In the genomic region with DNA sequence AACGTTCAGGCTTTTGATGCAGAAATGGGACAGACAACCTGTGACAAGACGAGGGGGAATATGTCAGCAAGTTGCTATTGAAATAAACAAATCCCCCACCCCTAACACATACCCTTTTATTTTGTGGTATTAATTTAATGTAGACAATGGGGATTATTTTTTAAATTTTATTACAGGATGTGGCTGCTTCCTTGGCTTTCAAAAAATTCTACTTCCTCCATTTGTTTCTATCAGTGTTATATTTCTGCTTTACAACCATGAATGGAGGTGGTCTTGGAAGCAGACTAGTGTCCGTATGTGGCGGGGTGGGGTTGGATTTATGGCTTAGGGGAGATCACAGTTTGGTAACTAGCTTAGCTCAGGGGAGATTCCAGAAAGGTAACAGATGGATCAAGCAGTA, we compare ENCODE assay signal across 23 cellular contexts.
"Had no signal": no experiment of that assay in that cellular context is flagged by ENCODE, and none has a peak within 500 bp of the region (broad histone marks: within the 10 kb centered on the region; RNA-seq: fewer than 3 reads in every experiment).

No MANE protein-coding gene starts in this region.

- H3K27ac Mint-ChIP-seq: activated CD8-positive, alpha-beta T cell treated with anti-CD3 and anti-CD28 coated beads for 36 hours; mesothelial cell of epicardium; nephron progenitor cell had no signal

- H3K36me3 ChIP-seq: brain microvascular endothelial cell, esophagus squamous epithelium, ovary, right atrium auricular region, suprapubic skin, tibial artery had no signal

- H3K4me3 ChIP-seq: esophagus squamous epithelium, ovary, right atrium auricular region, smooth muscle cell, suprapubic skin, tibial artery had no signal

- H3K27me3 Mint-ChIP-seq: activated CD8-positive, alpha-beta T cell treated with anti-CD3 and anti-CD28 coated beads for 36 hours; naive B cell had no signal

- H3K27ac ChIP-seq: brain microvascular endothelial cell, epithelial cell of prostate, esophagus squamous epithelium, ovary, right atrium auricular region, suprapubic skin, tibial artery had no signal

- H3K9me3 ChIP-seq: esophagus squamous epithelium, ovary, right atrium auricular region, suprapubic skin, tibial artery had no signal

- H3K27me3 ChIP-seq: brain microvascular endothelial cell, esophagus squamous epithelium, ovary, right atrium auricular region, suprapubic skin, tibial artery had no signal

- H3K4me1 Mint-ChIP-seq: nephron progenitor cell had no signal

- H3K4me3 Mint-ChIP-seq: activated CD8-positive, alpha-beta T cell treated with anti-CD3 and anti-CD28 coated beads for 36 hours; mesothelial cell of epicardium; naive B cell; nephron progenitor cell had no signal

- H3K36me3 Mint-ChIP-seq: mesothelial cell of epicardium, naive B cell had no signal

- DNase-seq: activated CD4-positive, alpha-beta T cell treated with anti-CD3 and anti-CD28 coated beads, Interleukin-2, amount 50 U/mL, for 1 hour; activated CD8-positive, alpha-beta T cell treated with anti-CD3 and anti-CD28 coated beads for 36 hours; activated effector memory CD4-positive, alpha-beta T cell treated with Interleukin-2 at 50 U/mL for 16 hours; activated naive CD4-positive, alpha-beta T cell treated with Interleukin-2 at 50 U/mL for 16 hours; amniotic stem cell; brain microvascular endothelial cell; caudate nucleus; effector CD4-positive, alpha-beta T cell; esophagus squamous epithelium; foreskin melanocyte; islet precursor cell; left ventricle myocardium superior; naive B cell; nephron progenitor cell; ovary; stimulated activated CD4-positive, alpha-beta T cell treated with anti-CD3 and anti-CD28 coated beads, Interleukin-1b, Interleukin-23, amount 100 ng/mL, for 48 hours; stimulated activated naive CD4-positive, alpha-beta T cell; tibial artery had no signal

- ATAC-seq: activated CD8-positive, alpha-beta T cell treated with anti-CD3 and anti-CD28 coated beads for 36 hours; left ventricle myocardium superior had no signal

- H3K9me3 Mint-ChIP-seq: activated CD8-positive, alpha-beta T cell treated with anti-CD3 and anti-CD28 coated beads for 36 hours; mesothelial cell of epicardium had no signal

- H3K4me1 ChIP-seq: esophagus squamous epithelium, right atrium auricular region, suprapubic skin had no signal
